In genomic region chr18:58863539-58864145, GRCh38 we compare ENCODE assay signal across 8 cellular contexts. TPM values are rescaled to one million over a fixed set of nuclear protein-coding genes. Genes with fewer than 3 reads are reported as not detected.
A peak's percentile ranks its signal among the peaks of the same experiment; 100 is the strongest.
DNase-seq lines count a peak whose midpoint lies in the region; ATAC-seq lines count a peak whose summit lies in the region.

No MANE protein-coding gene starts in this region.

- H3K27ac ChIP-seq in mesenchymal stem cell (ENCODE audit: low read length, poor library complexity, severe bottlenecking) (no peak overlapping the region), subcutaneous abdominal adipose tissue (ENCODE audit: low read depth, low read length) (peak overlapping the region; percentile 83)

- peak overlapping the region; percentile 82 to 99 for H3K4ac ChIP-seq in mesenchymal stem cell (ENCODE audit: low read depth in 1 of 2, low read length in 2 of 2)

- peaks cover 14% of the 10 kb centered on the region for H3K4me1 ChIP-seq in mesenchymal stem cell (ENCODE audit: control insufficient read depth, insufficient read depth, low read depth, low read length)
- peaks cover 7 to 83% (median 73%) of the 10 kb centered on the region in 5 donors for H3K4me1 ChIP-seq in subcutaneous abdominal adipose tissue (ENCODE audit: control insufficient read depth in 5 of 5, insufficient read depth in 5 of 5, low read length in 5 of 5)

- 1% methylated on average over 45 of the region's 72 CpGs for WGBS in mesenchymal stem cell

- H3K9me3 ChIP-seq in mesenchymal stem cell (ENCODE audit: control insufficient read depth, low read length) (no peaks in the 10 kb centered on the region), subcutaneous abdominal adipose tissue (ENCODE audit: control insufficient read depth in 5 of 5, low read length in 5 of 5) (no peaks in the 10 kb centered on the region)

- H3K23ac ChIP-seq in mesenchymal stem cell (ENCODE audit: low read length in 2 of 2), result peak overlapping the region; percentile 6 to 68

- H3K27me3 ChIP-seq in mesenchymal stem cell (ENCODE audit: control insufficient read depth in 1 of 2, insufficient read depth in 1 of 2, low read length in 2 of 2) (no peaks in the 10 kb centered on the region), subcutaneous abdominal adipose tissue (ENCODE audit: control insufficient read depth in 5 of 5, insufficient read depth in 4 of 5, low read length in 5 of 5) (no peaks in the 10 kb centered on the region)

- peak overlapping the region; percentile 93 to 97 for H3K27ac Mint-ChIP-seq in effector memory CD8-positive, alpha-beta T cell

- peak in 2 of 3 experiments; percentile 19 to 27 for DNase-seq in effector memory CD8-positive, alpha-beta T cell
- peak; percentile 64 for DNase-seq in mesenchymal stem cell
- no peak for DNase-seq in SIG-M5 (lab: John Stamatoyannopoulos, UW)
- no peak for DNase-seq in A172 (ENCODE audit: low spot score)

- peaks cover 28 to 44% of the 10 kb centered on the region in 2 donors for H3K27me3 Mint-ChIP-seq in effector memory CD8-positive, alpha-beta T cell

- H2BK15ac ChIP-seq in mesenchymal stem cell (ENCODE audit: low read depth, poor library complexity, severe bottlenecking), result peak overlapping the region; percentile 99

- peak; percentile 39 for ATAC-seq in HG02973 (IDR thresholded peaks at IDR 0.05; ENCODE audit: unreplicated experiment)
- peak; percentile 39 to 45 for ATAC-seq in activated CD4-positive, CD25-positive, alpha-beta regulatory T cell treated with anti-CD3 and anti-CD28 coated beads, Interleukin-2, amount 50 U/mL, for 24 hours
- peak; percentile 65 for ATAC-seq in effector memory CD8-positive, alpha-beta T cell (replicated peaks)

- H2BK5ac ChIP-seq in mesenchymal stem cell (ENCODE audit: low read depth, low read length, poor library complexity, severe bottlenecking), result peak overlapping the region; percentile 67

- peak overlapping the region; percentile 14; the same call in 1 of the 2 replicates for H3K4me3 ChIP-seq in GM08714 (ENCODE audit: low read length)
- peak overlapping the region; percentile 48 to 60 for H3K4me3 ChIP-seq in mesenchymal stem cell (ENCODE audit: insufficient read depth in 1 of 2, low read depth in 1 of 2, low read length in 2 of 2)
- H3K4me3 ChIP-seq in subcutaneous abdominal adipose tissue (ENCODE audit: low read depth in 1 of 5, low read length in 5 of 5), result peak overlapping the region in 4 of 5 donors; percentile 20 to 54 (median 37)

- no peak overlapping the region for H2AK5ac ChIP-seq in mesenchymal stem cell (ENCODE audit: low read length, severe bottlenecking)

- H3K4me1 Mint-ChIP-seq in effector memory CD8-positive, alpha-beta T cell (ENCODE audit: low read depth in 2 of 2), result peaks cover 13 to 30% of the 10 kb centered on the region in 2 donors

- peak overlapping the region; percentile 100 for H2BK120ac ChIP-seq in mesenchymal stem cell (ENCODE audit: low read depth, low read length)

- H3K36me3 ChIP-seq in mesenchymal stem cell (ENCODE audit: control insufficient read depth in 1 of 2, insufficient read depth in 2 of 2, low read depth in 1 of 2, low read length in 2 of 2) (peaks cover 9 to 30% of the 10 kb centered on the region in 2 experiments), subcutaneous abdominal adipose tissue (ENCODE audit: control insufficient read depth in 5 of 5, insufficient read depth in 5 of 5, low read length in 5 of 5) (peaks cover 8 to 16% (median 13%) of the 10 kb centered on the region in 5 donors)

- H2BK12ac ChIP-seq in mesenchymal stem cell (ENCODE audit: low read length in 2 of 2), result peak overlapping the region; percentile 40 to 45

- peak overlapping the region; percentile 99 for H4K8ac ChIP-seq in mesenchymal stem cell (ENCODE audit: low read length)

- peak overlapping the region in 1 of 2 experiments; percentile 68 for H3K14ac ChIP-seq in mesenchymal stem cell (ENCODE audit: low read length in 2 of 2)

- H3K79me1 ChIP-seq in mesenchymal stem cell (replicated peaks; ENCODE audit: low read length, poor library complexity, severe bottlenecking), result peaks cover 8% of the 10 kb centered on the region

- peaks cover 7% of the 10 kb centered on the region for H3K36me3 Mint-ChIP-seq in effector memory CD8-positive, alpha-beta T cell (ENCODE audit: insufficient read depth)

- peak overlapping the region; percentile 32 for H2AFZ ChIP-seq in mesenchymal stem cell (ENCODE audit: low read depth, low read length)

- H3K4me2 ChIP-seq in mesenchymal stem cell (ENCODE audit: low read length, poor library complexity, severe bottlenecking), result peak overlapping the region; percentile 64

- H3K4me3 Mint-ChIP-seq in effector memory CD8-positive, alpha-beta T cell, result peak overlapping the region; percentile 66 to 73

- peak overlapping the region; percentile 87 for H3K9ac ChIP-seq in mesenchymal stem cell (ENCODE audit: low read length)
- peak overlapping the region in 2 of 5 donors; percentile 63 to 68 for H3K9ac ChIP-seq in subcutaneous abdominal adipose tissue (ENCODE audit: low read length in 5 of 5)

- H4K91ac ChIP-seq in mesenchymal stem cell (ENCODE audit: low read length), result peak overlapping the region; percentile 100

- no peaks in the 10 kb centered on the region for H3K9me3 Mint-ChIP-seq in effector memory CD8-positive, alpha-beta T cell

- H3K18ac ChIP-seq in mesenchymal stem cell (ENCODE audit: low read depth in 1 of 2, low read length in 2 of 2), result peak overlapping the region; percentile 91 to 97

RNA-seq across cellular contexts. Expression of gene ZNF532, which starts 1.0 kb away (rescaled TPM):
- polyA plus RNA-seq in mesenchymal stem cell (2013, experiment 1 of 2), result 65.7 TPM
- polyA plus RNA-seq in mesenchymal stem cell (2013, experiment 2 of 2), result 65.9 TPM
- total RNA-seq in A172 (2014; rRNA removed; shearing (Covaris generic)), result 12.2 and 13.5 TPM in 2 replicates

Comparison
In these comparisons a context has a peak if more than half of its experiments do, and no peak if none do; other contexts are left out.
1. DNase-seq: peak in effector memory CD8-positive, alpha-beta T cell (2 of 3) and mesenchymal stem cell (single experiment); none in SIG-M5 (single experiment) and A172 (single experiment).
2. Peak in every context shown above with its lines, with median percentiles within 50 percentile points of each other: H3K4me3 ChIP-seq and ATAC-seq.